7 cellular contexts compared by ENCODE assay signal in genomic region chr4:65028592-65028991, GRCh38.
"Had no signal": no experiment of that assay in that cellular context is flagged by ENCODE, and none has a peak within 500 bp of the region (broad histone marks: within the 10 kb centered on the region; RNA-seq: fewer than 3 reads in every experiment).

No MANE protein-coding gene starts in this region.

- DNase-seq: IMR-90, KBM-7, KG1 had no signal

- H3K9ac ChIP-seq: KMS-11 had no signal

- H3K4me3 ChIP-seq: K562 had no signal

- FAIRE-seq: HTR-8/SVneo, K562 had no signal

- ATAC-seq: K562 had no signal

- H3K27ac ChIP-seq: HL-60, KMS-11 had no signal

- H3K4me2 ChIP-seq: KMS-11 had no signal
